In the genomic region with DNA sequence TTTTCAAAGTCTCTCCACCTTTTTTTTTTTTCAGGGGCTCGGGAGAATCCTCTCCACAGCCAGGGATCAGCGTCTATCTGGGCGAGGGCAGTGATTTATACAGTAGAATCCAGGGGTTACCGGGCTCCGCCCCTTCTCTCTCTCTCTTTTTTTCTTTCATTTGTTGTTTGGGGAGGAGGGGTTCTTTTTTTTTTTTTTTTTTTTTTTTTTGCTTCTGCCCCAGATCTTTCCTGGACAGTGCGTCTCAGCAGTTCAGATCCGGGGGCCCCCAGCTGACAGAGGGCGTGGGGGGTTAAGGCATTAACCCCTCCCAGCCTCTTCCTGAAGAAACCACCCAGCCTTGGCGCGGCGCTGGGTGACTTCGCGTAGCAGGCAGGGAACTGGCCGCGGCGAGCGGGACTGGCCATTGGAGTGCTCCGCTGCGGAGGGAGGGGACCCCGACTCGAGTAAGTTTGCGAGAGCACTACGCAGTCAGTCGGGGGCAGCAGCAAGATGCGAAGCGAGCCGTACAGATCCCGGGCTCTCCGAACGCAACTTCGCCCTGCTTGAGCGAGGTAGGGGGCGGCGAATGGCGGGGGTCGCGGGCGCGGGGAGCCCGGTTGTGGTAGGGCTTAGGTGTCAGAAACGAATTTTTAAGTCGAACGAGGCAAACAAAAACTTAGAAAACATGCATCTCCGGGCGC, we compare ENCODE assay signal across 1 cellular context.
TF ChIP-seq lines count a peak whose summit lies in the region.

A gene (plus strand): TSS at position 474 of the 683 bp plus-strand sequence. CDS start 1,966 bp downstream, outside the sequence.

TF ChIP-seq in HEK293, 187 proteins besides CTCF, POLR2A, EP300 and RAD21 (continued from another document and continues in another):
- TF ChIP-seq, protein P1, sequence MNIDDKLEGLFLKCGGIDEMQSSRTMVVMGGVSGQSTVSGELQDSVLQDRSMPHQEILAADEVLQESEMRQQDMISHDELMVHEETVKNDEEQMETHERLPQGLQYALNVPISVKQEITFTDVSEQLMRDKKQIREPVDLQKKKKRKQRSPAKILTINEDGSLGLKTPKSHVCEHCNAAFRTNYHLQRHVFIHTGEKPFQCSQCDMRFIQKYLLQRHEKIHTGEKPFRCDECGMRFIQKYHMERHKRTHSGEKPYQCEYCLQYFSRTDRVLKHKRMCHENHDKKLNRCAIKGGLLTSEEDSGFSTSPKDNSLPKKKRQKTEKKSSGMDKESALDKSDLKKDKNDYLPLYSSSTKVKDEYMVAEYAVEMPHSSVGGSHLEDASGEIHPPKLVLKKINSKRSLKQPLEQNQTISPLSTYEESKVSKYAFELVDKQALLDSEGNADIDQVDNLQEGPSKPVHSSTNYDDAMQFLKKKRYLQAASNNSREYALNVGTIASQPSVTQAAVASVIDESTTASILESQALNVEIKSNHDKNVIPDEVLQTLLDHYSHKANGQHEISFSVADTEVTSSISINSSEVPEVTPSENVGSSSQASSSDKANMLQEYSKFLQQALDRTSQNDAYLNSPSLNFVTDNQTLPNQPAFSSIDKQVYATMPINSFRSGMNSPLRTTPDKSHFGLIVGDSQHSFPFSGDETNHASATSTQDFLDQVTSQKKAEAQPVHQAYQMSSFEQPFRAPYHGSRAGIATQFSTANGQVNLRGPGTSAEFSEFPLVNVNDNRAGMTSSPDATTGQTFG (tag by site-specific recombination; IDR thresholded peaks at IDR 0.05; ENCODE audit: borderline replicate concordance) = no peak
- TF ChIP-seq ZNF768 (tag by site-specific recombination; IDR thresholded peaks at IDR 0.05) (no peak), ZNF76 (tag by site-specific recombination; IDR thresholded peaks at IDR 0.05; ENCODE audit: borderline replicate concordance, low read depth) (no peak), ZFP3 (tag by site-specific recombination; IDR thresholded peaks at IDR 0.05; ENCODE audit: low read depth) (no peak), HOXA7 (CRISPR knock-in tag; IDR thresholded peaks at IDR 0.05; ENCODE audit: borderline replicate concordance) (no peak), YY1 (tag by site-specific recombination; IDR thresholded peaks at IDR 0.05) (no peak), OSR2 (tag by site-specific recombination; IDR thresholded peaks at IDR 0.05) (no peak), ZNF221 (tag by site-specific recombination; IDR thresholded peaks at IDR 0.05; ENCODE audit: borderline replicate concordance) (no peak), BCL11A (tag by site-specific recombination; IDR thresholded peaks at IDR 0.05; ENCODE audit: low read depth) (no peak), ZNF701 (tag by site-specific recombination; IDR thresholded peaks at IDR 0.05) (no peak), ZNF19 (tag by site-specific recombination; IDR thresholded peaks at IDR 0.05; ENCODE audit: low read depth) (no peak), ZNF341 (tag by site-specific recombination; IDR thresholded peaks at IDR 0.05; ENCODE audit: low read depth) (peak; percentile 95), ZNF266 (tag by site-specific recombination; IDR thresholded peaks at IDR 0.05; ENCODE audit: low read depth) (no peak), GLI2 (tag by site-specific recombination; IDR thresholded peaks at IDR 0.05; ENCODE audit: borderline replicate concordance, low read depth) (no peak), ZIC2 (tag by site-specific recombination; IDR thresholded peaks at IDR 0.05) (peak; percentile 72), ZNF660 (tag by site-specific recombination; IDR thresholded peaks at IDR 0.05) (no peak), ZNF785 (tag by site-specific recombination; IDR thresholded peaks at IDR 0.05) (no peak), ZNF677 (tag by site-specific recombination; IDR thresholded peaks at IDR 0.05) (no peak), ZNF747 (tag by site-specific recombination; IDR thresholded peaks at IDR 0.05) (no peak), ZNF571 (tag by site-specific recombination; IDR thresholded peaks at IDR 0.05) (no peak), ZNF548 (tag by site-specific recombination; IDR thresholded peaks at IDR 0.05) (no peak), ZNF2 (tag by site-specific recombination; IDR thresholded peaks at IDR 0.05) (no peak), ZNF624 (tag by site-specific recombination; IDR thresholded peaks at IDR 0.05) (no peak), KLF16 (tag by site-specific recombination; IDR thresholded peaks at IDR 0.05) (peak; percentile 82), ZNF664 (tag by site-specific recombination; IDR thresholded peaks at IDR 0.05) (no peak), ZBTB7A (tag by site-specific recombination; IDR thresholded peaks at IDR 0.05; ENCODE audit: low read depth) (no peak), SALL2 (tag by site-specific recombination; IDR thresholded peaks at IDR 0.05; ENCODE audit: borderline replicate concordance) (no peak), ZNF521 (tag by site-specific recombination; IDR thresholded peaks at IDR 0.05) (no peak), ZBTB8A (tag by site-specific recombination; IDR thresholded peaks at IDR 0.05) (peak; percentile 38), ZNF514 (tag by site-specific recombination; IDR thresholded peaks at IDR 0.05) (no peak), ZBTB48 (tag by site-specific recombination; IDR thresholded peaks at IDR 0.05) (peak; percentile 64; the same call in 1 of the 2 replicates), ZNF623 (tag by site-specific recombination; IDR thresholded peaks at IDR 0.05) (no peak), ZNF791 (tag by site-specific recombination; IDR thresholded peaks at IDR 0.05) (no peak)
- TF ChIP-seq, protein P2, sequence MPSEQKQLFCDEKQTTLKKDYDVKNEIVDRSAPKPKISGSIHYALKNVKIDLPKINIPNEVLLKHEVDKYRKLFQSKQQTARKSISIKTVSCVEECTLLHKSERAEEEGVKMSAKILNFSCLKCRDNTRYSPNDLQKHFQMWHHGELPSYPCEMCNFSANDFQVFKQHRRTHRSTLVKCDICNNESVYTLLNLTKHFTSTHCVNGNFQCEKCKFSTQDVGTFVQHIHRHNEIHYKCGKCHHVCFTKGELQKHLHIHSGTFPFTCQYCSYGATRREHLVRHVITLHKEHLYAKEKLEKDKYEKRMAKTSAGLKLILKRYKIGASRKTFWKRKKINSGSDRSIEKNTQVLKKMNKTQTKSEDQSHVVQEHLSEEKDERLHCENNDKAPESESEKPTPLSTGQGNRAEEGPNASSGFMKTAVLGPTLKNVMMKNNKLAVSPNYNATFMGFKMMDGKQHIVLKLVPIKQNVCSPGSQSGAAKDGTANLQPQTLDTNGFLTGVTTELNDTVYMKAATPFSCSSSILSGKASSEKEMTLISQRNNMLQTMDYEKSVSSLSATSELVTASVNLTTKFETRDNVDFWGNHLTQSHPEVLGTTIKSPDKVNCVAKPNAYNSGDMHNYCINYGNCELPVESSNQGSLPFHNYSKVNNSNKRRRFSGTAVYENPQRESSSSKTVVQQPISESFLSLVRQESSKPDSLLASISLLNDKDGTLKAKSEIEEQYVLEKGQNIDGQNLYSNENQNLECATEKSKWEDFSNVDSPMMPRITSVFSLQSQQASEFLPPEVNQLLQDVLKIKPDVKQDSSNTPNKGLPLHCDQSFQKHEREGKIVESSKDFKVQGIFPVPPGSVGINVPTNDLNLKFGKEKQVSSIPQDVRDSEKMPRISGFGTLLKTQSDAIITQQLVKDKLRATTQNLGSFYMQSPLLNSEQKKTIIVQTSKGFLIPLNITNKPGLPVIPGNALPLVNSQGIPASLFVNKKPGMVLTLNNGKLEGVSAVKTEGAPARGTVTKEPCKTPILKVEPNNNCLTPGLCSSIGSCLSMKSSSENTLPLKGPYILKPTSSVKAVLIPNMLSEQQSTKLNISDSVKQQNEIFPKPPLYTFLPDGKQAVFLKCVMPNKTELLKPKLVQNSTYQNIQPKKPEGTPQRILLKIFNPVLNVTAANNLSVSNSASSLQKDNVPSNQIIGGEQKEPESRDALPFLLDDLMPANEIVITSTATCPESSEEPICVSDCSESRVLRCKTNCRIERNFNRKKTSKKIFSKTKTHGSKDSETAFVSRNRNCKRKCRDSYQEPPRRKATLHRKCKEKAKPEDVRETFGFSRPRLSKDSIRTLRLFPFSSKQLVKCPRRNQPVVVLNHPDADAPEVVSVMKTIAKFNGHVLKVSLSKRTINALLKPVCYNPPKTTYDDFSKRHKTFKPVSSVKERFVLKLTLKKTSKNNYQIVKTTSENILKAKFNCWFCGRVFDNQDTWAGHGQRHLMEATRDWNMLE (tag by site-specific recombination; conservative IDR thresholded peaks at IDR 0.05; ENCODE audit: low read depth) = no peak
- TF ChIP-seq, protein P3, sequence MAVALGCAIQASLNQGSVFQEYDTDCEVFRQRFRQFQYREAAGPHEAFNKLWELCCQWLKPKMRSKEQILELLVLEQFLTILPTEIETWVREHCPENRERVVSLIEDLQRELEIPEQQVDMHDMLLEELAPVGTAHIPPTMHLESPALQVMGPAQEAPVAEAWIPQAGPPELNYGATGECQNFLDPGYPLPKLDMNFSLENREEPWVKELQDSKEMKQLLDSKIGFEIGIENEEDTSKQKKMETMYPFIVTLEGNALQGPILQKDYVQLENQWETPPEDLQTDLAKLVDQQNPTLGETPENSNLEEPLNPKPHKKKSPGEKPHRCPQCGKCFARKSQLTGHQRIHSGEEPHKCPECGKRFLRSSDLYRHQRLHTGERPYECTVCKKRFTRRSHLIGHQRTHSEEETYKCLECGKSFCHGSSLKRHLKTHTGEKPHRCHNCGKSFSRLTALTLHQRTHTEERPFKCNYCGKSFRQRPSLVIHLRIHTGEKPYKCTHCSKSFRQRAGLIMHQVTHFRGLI (tag by site-specific recombination; IDR thresholded peaks at IDR 0.05) = no peak
- TF ChIP-seq, protein P4, sequence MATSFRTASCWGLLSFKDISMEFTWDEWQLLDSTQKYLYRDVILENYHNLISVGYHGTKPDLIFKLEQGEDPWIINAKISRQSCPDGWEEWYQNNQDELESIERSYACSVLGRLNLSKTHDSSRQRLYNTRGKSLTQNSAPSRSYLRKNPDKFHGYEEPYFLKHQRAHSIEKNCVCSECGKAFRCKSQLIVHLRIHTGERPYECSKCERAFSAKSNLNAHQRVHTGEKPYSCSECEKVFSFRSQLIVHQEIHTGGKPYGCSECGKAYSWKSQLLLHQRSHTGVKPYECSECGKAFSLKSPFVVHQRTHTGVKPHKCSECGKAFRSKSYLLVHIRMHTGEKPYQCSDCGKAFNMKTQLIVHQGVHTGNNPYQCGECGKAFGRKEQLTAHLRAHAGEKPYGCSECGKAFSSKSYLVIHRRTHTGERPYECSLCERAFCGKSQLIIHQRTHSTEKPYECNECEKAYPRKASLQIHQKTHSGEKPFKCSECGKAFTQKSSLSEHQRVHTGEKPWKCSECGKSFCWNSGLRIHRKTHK (tag by site-specific recombination; IDR thresholded peaks at IDR 0.05) = no peak
- TF ChIP-seq, protein P5, sequence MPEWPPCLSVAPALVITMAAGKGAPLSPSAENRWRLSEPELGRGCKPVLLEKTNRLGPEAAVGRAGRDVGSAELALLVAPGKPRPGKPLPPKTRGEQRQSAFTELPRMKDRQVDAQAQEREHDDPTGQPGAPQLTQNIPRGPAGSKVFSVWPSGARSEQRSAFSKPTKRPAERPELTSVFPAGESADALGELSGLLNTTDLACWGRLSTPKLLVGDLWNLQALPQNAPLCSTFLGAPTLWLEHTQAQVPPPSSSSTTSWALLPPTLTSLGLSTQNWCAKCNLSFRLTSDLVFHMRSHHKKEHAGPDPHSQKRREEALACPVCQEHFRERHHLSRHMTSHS (tag by site-specific recombination; IDR thresholded peaks at IDR 0.05) = no peak
- TF ChIP-seq, protein P6, sequence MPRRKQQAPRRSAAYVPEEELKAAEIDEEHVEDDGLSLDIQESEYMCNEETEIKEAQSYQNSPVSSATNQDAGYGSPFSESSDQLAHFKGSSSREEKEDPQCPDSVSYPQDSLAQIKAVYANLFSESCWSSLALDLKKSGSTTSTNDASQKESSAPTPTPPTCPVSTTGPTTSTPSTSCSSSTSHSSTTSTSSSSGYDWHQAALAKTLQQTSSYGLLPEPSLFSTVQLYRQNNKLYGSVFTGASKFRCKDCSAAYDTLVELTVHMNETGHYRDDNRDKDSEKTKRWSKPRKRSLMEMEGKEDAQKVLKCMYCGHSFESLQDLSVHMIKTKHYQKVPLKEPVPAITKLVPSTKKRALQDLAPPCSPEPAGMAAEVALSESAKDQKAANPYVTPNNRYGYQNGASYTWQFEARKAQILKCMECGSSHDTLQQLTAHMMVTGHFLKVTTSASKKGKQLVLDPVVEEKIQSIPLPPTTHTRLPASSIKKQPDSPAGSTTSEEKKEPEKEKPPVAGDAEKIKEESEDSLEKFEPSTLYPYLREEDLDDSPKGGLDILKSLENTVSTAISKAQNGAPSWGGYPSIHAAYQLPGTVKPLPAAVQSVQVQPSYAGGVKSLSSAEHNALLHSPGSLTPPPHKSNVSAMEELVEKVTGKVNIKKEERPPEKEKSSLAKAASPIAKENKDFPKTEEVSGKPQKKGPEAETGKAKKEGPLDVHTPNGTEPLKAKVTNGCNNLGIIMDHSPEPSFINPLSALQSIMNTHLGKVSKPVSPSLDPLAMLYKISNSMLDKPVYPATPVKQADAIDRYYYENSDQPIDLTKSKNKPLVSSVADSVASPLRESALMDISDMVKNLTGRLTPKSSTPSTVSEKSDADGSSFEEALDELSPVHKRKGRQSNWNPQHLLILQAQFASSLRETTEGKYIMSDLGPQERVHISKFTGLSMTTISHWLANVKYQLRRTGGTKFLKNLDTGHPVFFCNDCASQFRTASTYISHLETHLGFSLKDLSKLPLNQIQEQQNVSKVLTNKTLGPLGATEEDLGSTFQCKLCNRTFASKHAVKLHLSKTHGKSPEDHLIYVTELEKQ (tag by site-specific recombination; IDR thresholded peaks at IDR 0.05; ENCODE audit: borderline replicate concordance) = no peak
- TF ChIP-seq, protein P7, sequence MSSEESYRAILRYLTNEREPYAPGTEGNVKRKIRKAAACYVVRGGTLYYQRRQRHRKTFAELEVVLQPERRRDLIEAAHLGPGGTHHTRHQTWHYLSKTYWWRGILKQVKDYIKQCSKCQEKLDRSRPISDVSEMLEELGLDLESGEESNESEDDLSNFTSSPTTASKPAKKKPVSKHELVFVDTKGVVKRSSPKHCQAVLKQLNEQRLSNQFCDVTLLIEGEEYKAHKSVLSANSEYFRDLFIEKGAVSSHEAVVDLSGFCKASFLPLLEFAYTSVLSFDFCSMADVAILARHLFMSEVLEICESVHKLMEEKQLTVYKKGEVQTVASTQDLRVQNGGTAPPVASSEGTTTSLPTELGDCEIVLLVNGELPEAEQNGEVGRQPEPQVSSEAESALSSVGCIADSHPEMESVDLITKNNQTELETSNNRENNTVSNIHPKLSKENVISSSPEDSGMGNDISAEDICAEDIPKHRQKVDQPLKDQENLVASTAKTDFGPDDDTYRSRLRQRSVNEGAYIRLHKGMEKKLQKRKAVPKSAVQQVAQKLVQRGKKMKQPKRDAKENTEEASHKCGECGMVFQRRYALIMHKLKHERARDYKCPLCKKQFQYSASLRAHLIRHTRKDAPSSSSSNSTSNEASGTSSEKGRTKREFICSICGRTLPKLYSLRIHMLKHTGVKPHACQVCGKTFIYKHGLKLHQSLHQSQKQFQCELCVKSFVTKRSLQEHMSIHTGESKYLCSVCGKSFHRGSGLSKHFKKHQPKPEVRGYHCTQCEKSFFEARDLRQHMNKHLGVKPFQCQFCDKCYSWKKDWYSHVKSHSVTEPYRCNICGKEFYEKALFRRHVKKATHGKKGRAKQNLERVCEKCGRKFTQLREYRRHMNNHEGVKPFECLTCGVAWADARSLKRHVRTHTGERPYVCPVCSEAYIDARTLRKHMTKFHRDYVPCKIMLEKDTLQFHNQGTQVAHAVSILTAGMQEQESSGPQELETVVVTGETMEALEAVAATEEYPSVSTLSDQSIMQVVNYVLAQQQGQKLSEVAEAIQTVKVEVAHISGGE (tag by site-specific recombination; conservative IDR thresholded peaks at IDR 0.05; ENCODE audit: low read depth) = no peak
- TF ChIP-seq, protein P8, sequence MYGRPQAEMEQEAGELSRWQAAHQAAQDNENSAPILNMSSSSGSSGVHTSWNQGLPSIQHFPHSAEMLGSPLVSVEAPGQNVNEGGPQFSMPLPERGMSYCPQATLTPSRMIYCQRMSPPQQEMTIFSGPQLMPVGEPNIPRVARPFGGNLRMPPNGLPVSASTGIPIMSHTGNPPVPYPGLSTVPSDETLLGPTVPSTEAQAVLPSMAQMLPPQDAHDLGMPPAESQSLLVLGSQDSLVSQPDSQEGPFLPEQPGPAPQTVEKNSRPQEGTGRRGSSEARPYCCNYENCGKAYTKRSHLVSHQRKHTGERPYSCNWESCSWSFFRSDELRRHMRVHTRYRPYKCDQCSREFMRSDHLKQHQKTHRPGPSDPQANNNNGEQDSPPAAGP (tag by site-specific recombination; IDR thresholded peaks at IDR 0.05) = no peak
